1 cellular context compared by ENCODE assay signal in genomic region chr7:16657656-16658279, GRCh38.
TF ChIP-seq lines count a peak whose summit lies in the region.

No MANE protein-coding gene starts in this region.

TF ChIP-seq in K562, 482 proteins besides CTCF, POLR2A, EP300 and RAD21 (continued from another document and continues in another):
- TF ChIP-seq FOXP4 (CRISPR knock-in tag; IDR thresholded peaks at IDR 0.05; ENCODE audit: borderline replicate concordance) (no peak), SMC3 (conservative IDR thresholded peaks at IDR 0.05; ENCODE audit: insufficient read depth, low read depth, low read length) (no peak), TOE1 (IDR thresholded peaks at IDR 0.05; ENCODE audit: borderline replicate concordance) (no peak), TOE1 (CRISPR knock-in tag; IDR thresholded peaks at IDR 0.05; ENCODE audit: borderline replicate concordance, low read depth) (no peak), CBX5 (IDR thresholded peaks at IDR 0.05; ENCODE audit: borderline replicate concordance, low read depth) (no peak), GATAD2B (IDR thresholded peaks at IDR 0.05; ENCODE audit: borderline replicate concordance) (peak; percentile 69; the same call in 1 of the 2 replicates), AFF4 (CRISPR knock-in tag; IDR thresholded peaks at IDR 0.05) (no peak), STAT5B (CRISPR knock-in tag; IDR thresholded peaks at IDR 0.05) (no peak), STAT5A (IDR thresholded peaks at IDR 0.05; ENCODE audit: borderline replicate concordance, low read length) (peak; percentile 57), STAT6 (CRISPR knock-in tag; IDR thresholded peaks at IDR 0.05) (no peak), ZNF584 (CRISPR knock-in tag; IDR thresholded peaks at IDR 0.05; ENCODE audit: low read depth) (no peak), GTF2A2 (tag; IDR thresholded peaks at IDR 0.05) (no peak), CBFB (CRISPR knock-in tag; IDR thresholded peaks at IDR 0.05) (no peak), PYGO2 (tag; IDR thresholded peaks at IDR 0.05) (no peak), RFX5 (IDR thresholded peaks at IDR 0.05; ENCODE audit: low read depth, low read length) (no peak), THRA (IDR thresholded peaks at IDR 0.05) (no peak), SIN3B (IDR thresholded peaks at IDR 0.05; ENCODE audit: low read depth) (no peak), ATF3 (IDR thresholded peaks at IDR 0.05) (peak; percentile 83), ATF3 (CRISPR knock-in tag; conservative IDR thresholded peaks at IDR 0.05) (peak; percentile 60; the same call in 1 of the 2 replicates), MYNN (IDR thresholded peaks at IDR 0.05) (no peak), MYNN (CRISPR knock-in tag; IDR thresholded peaks at IDR 0.05) (no peak), ZNF592 (IDR thresholded peaks at IDR 0.05) (peak; percentile 86), NR0B1 (IDR thresholded peaks at IDR 0.05; ENCODE audit: partially characterized antibody) (no peak), MAX (CRISPR knock-in tag; IDR thresholded peaks at IDR 0.05) (peak; percentile 23; the same call in 1 of the 2 replicates), ZNF445 (CRISPR knock-in tag; IDR thresholded peaks at IDR 0.05; ENCODE audit: low read depth) (no peak), ZNF449 (CRISPR knock-in tag; IDR thresholded peaks at IDR 0.05) (no peak), YY1 (IDR thresholded peaks at IDR 0.05; ENCODE audit: borderline replicate concordance in 1 of 3, control insufficient read depth in 1 of 3, extremely low read depth in 1 of 3, insufficient read depth in 3 of 3, insufficient read length in 1 of 3, insufficient replicate concordance in 2 of 3, low read depth in 1 of 3, low read length in 2 of 3) (no peak), MYBL2 (IDR thresholded peaks at IDR 0.05; ENCODE audit: low read depth) (no peak), MYBL2 (CRISPR knock-in tag; IDR thresholded peaks at IDR 0.05; ENCODE audit: borderline replicate concordance) (no peak), ARID1B (IDR thresholded peaks at IDR 0.05) (peak; percentile 84), NFXL1 (CRISPR knock-in tag; IDR thresholded peaks at IDR 0.05) (no peak), ZNF655 (CRISPR knock-in tag; IDR thresholded peaks at IDR 0.05) (no peak), ZNF140 (CRISPR knock-in tag; IDR thresholded peaks at IDR 0.05) (no peak), HBP1 (CRISPR knock-in tag; IDR thresholded peaks at IDR 0.05) (no peak), BDP1 (IDR thresholded peaks at IDR 0.05; ENCODE audit: insufficient read depth, insufficient read length) (no peak), RBM15 (IDR thresholded peaks at IDR 0.05; ENCODE audit: insufficient read depth, low read length) (no peak), MYC (IDR thresholded peaks at IDR 0.05; ENCODE audit: low read depth, low read length) (peak; percentile 82), MYC (CRISPR knock-in tag; IDR thresholded peaks at IDR 0.05; ENCODE audit: borderline replicate concordance, low read depth) (no peak), GTF2F1 (IDR thresholded peaks at IDR 0.05; ENCODE audit: low read depth, low read length) (no peak)
